Comparison of ENCODE assay signal across 17 cellular contexts in genomic region chr14:37122288-37122687, GRCh38. TPM values are rescaled to one million over a fixed set of nuclear protein-coding genes. Genes with fewer than 3 reads are reported as not detected.
A peak's percentile ranks its signal among the peaks of the same experiment; 100 is the strongest.
DNase-seq lines count a peak whose midpoint lies in the region; ATAC-seq and TF ChIP-seq lines count a peak whose summit lies in the region.
"Had no signal": no experiment of that assay in that cellular context is flagged by ENCODE, and none has a peak within 500 bp of the region (broad histone marks: within the 10 kb centered on the region; RNA-seq: fewer than 3 reads in every experiment).

No MANE protein-coding gene starts in this region.

- peak overlapping the region; percentile 11 for H2AFZ ChIP-seq in HCT116 (ENCODE audit: low read depth, low read length, poor library complexity, severe bottlenecking)
- H2AFZ ChIP-seq: parathyroid adenoma had no signal

- POLR2A ChIA-PET in HCT116 (lab: Charles Lee), result no interaction called here

- peaks cover 0 to 5% of the 10 kb centered on the region in 2 experiments; a peak in 1 of 4 replicates for H3K9me3 ChIP-seq in HCT116 (ENCODE audit: control insufficient read depth in 1 of 2, insufficient read depth in 1 of 2, low read depth in 1 of 2, low read length in 2 of 2)
- H3K9me3 ChIP-seq in RWPE2 (ENCODE audit: severe bottlenecking), result no peaks in the 10 kb centered on the region
- no peaks in the 10 kb centered on the region for H3K9me3 ChIP-seq in thoracic aorta

- no peak overlapping the region for H3K4me3 Mint-ChIP-seq in activated T-helper 17 cell treated with anti-CD3 and anti-CD28 coated beads, Interleukin-2, amount 50 U/mL, for 72 hours
- H3K4me3 Mint-ChIP-seq: activated T-helper 1 cell treated with anti-CD3 and anti-CD28 coated beads, Interleukin-12 subunit alpha, Interleukin-12 subunit beta, Interleukin-2, Interleukin-4 antibody, amounts not matched to agents 30 ng/mL and 10 ng/mL and 1 ng/mL, durations not matched to agents 14 hours and 24 hours and 36 hours; central memory CD8-positive, alpha-beta T cell; memory B cell; stimulated activated naive CD8-positive, alpha-beta T cell treated with anti-CD3 and anti-CD28 coated beads, Interleukin-15, amount 100 ng/mL, for 72 hours had no signal

- BruUV-seq in HCT116 (replicated peaks; lab: Mats Ljungman, UMichigan), result no TSS peak

- TF ChIP-seq RAD21 in HCT116 (IDR thresholded peaks at IDR 0.05; ENCODE audit: low read depth), result no peak

- ATAC-seq in HCT116 (peak; percentile 75; the same call in 1 of the 2 replicates), RWPE2 (ENCODE audit: low read depth) (peak; percentile 98), foreskin keratinocyte (peak; percentile 97), thoracic aorta (ENCODE audit: insufficient number of reproducible peaks, low FRiP score, low read depth) (peak; percentile 37)
- ATAC-seq in activated T-helper 17 cell treated with anti-CD3 and anti-CD28 coated beads, Interleukin-2, amount 50 U/mL, for 72 hours (replicated peaks), result no peak
- ATAC-seq: stimulated activated naive CD8-positive, alpha-beta T cell treated with anti-CD3 and anti-CD28 coated beads, Interleukin-15, amount 100 ng/mL, for 72 hours had no signal

- no peaks in the 10 kb centered on the region for H3K9me2 ChIP-seq in HCT116 (ENCODE audit: insufficient read depth)

- H3K79me2 ChIP-seq in HCT116 (ENCODE audit: insufficient read depth, low read length), result no peaks in the 10 kb centered on the region
- H3K79me2 ChIP-seq: parathyroid adenoma had no signal

- no peaks in the 10 kb centered on the region for H3K36me3 Mint-ChIP-seq in activated T-helper 17 cell treated with anti-CD3 and anti-CD28 coated beads, Interleukin-2, amount 50 U/mL, for 72 hours (ENCODE audit: low read depth)
- H3K36me3 Mint-ChIP-seq: memory B cell had no signal

- no peaks in the 10 kb centered on the region for H3K9me3 Mint-ChIP-seq in activated T-helper 17 cell treated with anti-CD3 and anti-CD28 coated beads, Interleukin-2, amount 50 U/mL, for 72 hours
- H3K9me3 Mint-ChIP-seq: central memory CD8-positive, alpha-beta T cell; memory B cell; stimulated activated naive CD8-positive, alpha-beta T cell treated with anti-CD3 and anti-CD28 coated beads, Interleukin-15, amount 100 ng/mL, for 72 hours had no signal

- peak; percentile 12 for DNase-seq in HCT116 (ENCODE audit: low read depth, low spot score)
- no peak for DNase-seq in RWPE2 (ENCODE audit: low spot score)
- peak; percentile 89 to 93 for DNase-seq in foreskin keratinocyte
- DNase-seq in thoracic aorta (ENCODE audit: low spot score), result no peak
- DNase-seq in erythroblast (lab: John Stamatoyannopoulos, UW), result no peak
- DNase-seq in NCI-H446 treated with DMSO at 0.1 percent for 48 hours (lab: John Stamatoyannopoulos, UW), result no peak
- DNase-seq: activated CD4-positive, alpha-beta T cell treated with anti-CD3 and anti-CD28 coated beads for 48 hours; DMS79; NCI-H1105 treated with DMSO at 0.1 percent for 48 hours; NCI-H526 treated with DMSO at 0.1 percent for 48 hours; stimulated activated CD4-positive, alpha-beta T cell treated with anti-CD3 and anti-CD28 coated beads, Interleukin-4, amount 100 ng/mL, for 24 hours; stimulated activated naive CD8-positive, alpha-beta T cell treated with anti-CD3 and anti-CD28 coated beads, Interleukin-15, amount 100 ng/mL, for 72 hours had no signal

- no peaks in the 10 kb centered on the region for H3K27me3 Mint-ChIP-seq in activated T-helper 17 cell treated with anti-CD3 and anti-CD28 coated beads, Interleukin-2, amount 50 U/mL, for 72 hours
- H3K27me3 Mint-ChIP-seq: central memory CD8-positive, alpha-beta T cell; memory B cell; stimulated activated naive CD8-positive, alpha-beta T cell treated with anti-CD3 and anti-CD28 coated beads, Interleukin-15, amount 100 ng/mL, for 72 hours had no signal

- peaks cover 0 to 14% of the 10 kb centered on the region in 2 experiments; a peak in 2 of 4 replicates for H3K4me1 ChIP-seq in HCT116 (ENCODE audit: control insufficient read depth in 1 of 2, insufficient read depth in 2 of 2, low read length in 2 of 2)
- H3K4me1 ChIP-seq in RWPE2 (ENCODE audit: insufficient read depth, poor library complexity, severe bottlenecking), result peaks cover 28% of the 10 kb centered on the region
- peaks cover 8% of the 10 kb centered on the region for H3K4me1 ChIP-seq in foreskin keratinocyte
- H3K4me1 ChIP-seq in thoracic aorta (ENCODE audit: control insufficient read depth in 1 of 2, low read depth in 2 of 2), result peaks cover 15 to 18% of the 10 kb centered on the region in 2 donors
- H3K4me1 ChIP-seq: parathyroid adenoma had no signal

- no peak overlapping the region for H3K27ac Mint-ChIP-seq in activated T-helper 17 cell treated with anti-CD3 and anti-CD28 coated beads, Interleukin-2, amount 50 U/mL, for 72 hours
- H3K27ac Mint-ChIP-seq: activated T-helper 1 cell treated with anti-CD3 and anti-CD28 coated beads, Interleukin-12 subunit alpha, Interleukin-12 subunit beta, Interleukin-2, Interleukin-4 antibody, amounts not matched to agents 30 ng/mL and 10 ng/mL and 1 ng/mL, durations not matched to agents 14 hours and 24 hours and 36 hours; memory B cell; stimulated activated naive CD8-positive, alpha-beta T cell treated with anti-CD3 and anti-CD28 coated beads, Interleukin-15, amount 100 ng/mL, for 72 hours had no signal

- no peaks in the 10 kb centered on the region for H4K20me1 ChIP-seq in HCT116 (ENCODE audit: insufficient read depth)

- H3K27ac ChIP-seq in HCT116 (ENCODE audit: low read depth, low read length), result no peak overlapping the region
- peak overlapping the region; percentile 54 for H3K27ac ChIP-seq in RWPE2 (ENCODE audit: poor library complexity, severe bottlenecking)
- H3K27ac ChIP-seq in foreskin keratinocyte, result no peak overlapping the region
- H3K27ac ChIP-seq in thoracic aorta, result peak overlapping the region in 1 of 2 donors; percentile 48
- H3K27ac ChIP-seq: parathyroid adenoma had no signal

- H3K27me3 ChIP-seq in HCT116 (ENCODE audit: insufficient read depth, low read length) (no peaks in the 10 kb centered on the region), RWPE2 (ENCODE audit: insufficient read depth, poor library complexity, severe bottlenecking) (no peaks in the 10 kb centered on the region), foreskin keratinocyte (no peaks in the 10 kb centered on the region), thoracic aorta (replicated peaks; ENCODE audit: insufficient read depth) (no peaks in the 10 kb centered on the region)

- CTCF ChIA-PET in HCT116 (lab: Charles Lee), result no interaction called here

- intact Hi-C loops in HCT116 (cut with micrococcal nuclease), result no loop called here

- H3K36me3 ChIP-seq in HCT116 (ENCODE audit: control insufficient read depth in 1 of 2, insufficient read depth in 2 of 2, low read length in 2 of 2) (no peaks in the 10 kb centered on the region), RWPE2 (ENCODE audit: low read depth) (no peaks in the 10 kb centered on the region), thoracic aorta (no peaks in the 10 kb centered on the region)

- TF ChIP-seq POLR2A in HCT116 (IDR thresholded peaks at IDR 0.05; ENCODE audit: borderline replicate concordance, extremely low read depth, insufficient read depth, insufficient read length), result no peak
- no peak for TF ChIP-seq POLR2A in erythroblast (IDR thresholded peaks at IDR 0.05; ENCODE audit: low read length)

- no peaks in the 10 kb centered on the region for H3K4me1 Mint-ChIP-seq in activated T-helper 17 cell treated with anti-CD3 and anti-CD28 coated beads, Interleukin-2, amount 50 U/mL, for 72 hours
- H3K4me1 Mint-ChIP-seq: central memory CD8-positive, alpha-beta T cell; memory B cell; stimulated activated naive CD8-positive, alpha-beta T cell treated with anti-CD3 and anti-CD28 coated beads, Interleukin-15, amount 100 ng/mL, for 72 hours had no signal

- RAD21 ChIA-PET in HCT116 (lab: Charles Lee; ENCODE audit: low non-redundant PET in 1 of 2, low total read pairs in 2 of 2, uncharacterized antibody in 2 of 2, unreplicated experiment in 2 of 2), result no interaction called here

- TF ChIP-seq CTCF in HCT116 (IDR thresholded peaks at IDR 0.05 in 2 of 3, conservative IDR thresholded peaks at IDR 0.05 in 1 of 3; ENCODE audit: borderline replicate concordance in 1 of 3, insufficient read depth in 1 of 3, low read depth in 2 of 3, low read length in 2 of 3) (no peak), RWPE2 (IDR thresholded peaks at IDR 0.05; ENCODE audit: poor library complexity, severe bottlenecking) (no peak), foreskin keratinocyte (conservative IDR thresholded peaks at IDR 0.05) (no peak), thoracic aorta (IDR thresholded peaks at IDR 0.05) (no peak)

- no peak overlapping the region for H3K4me3 ChIP-seq in HCT116 (replicated peaks in 1 of 2; ENCODE audit: low read depth in 1 of 2, low read length in 2 of 2)
- no peak overlapping the region for H3K4me3 ChIP-seq in RWPE2 (ENCODE audit: severe bottlenecking)
- H3K4me3 ChIP-seq in thoracic aorta, result no peak overlapping the region

- peak overlapping the region; percentile 29; the same call in 1 of the 2 replicates for H3K4me2 ChIP-seq in HCT116 (ENCODE audit: low read length)

- no peak overlapping the region for H3K9ac ChIP-seq in HCT116 (ENCODE audit: low read length)
- H3K9ac ChIP-seq: parathyroid adenoma had no signal

TF ChIP-seq in HCT116, 20 proteins besides CTCF, POLR2A, EP300 and RAD21 (continues in another document):
- TF ChIP-seq CBX3 (IDR thresholded peaks at IDR 0.05; ENCODE audit: low read depth), result no peak
- TF ChIP-seq CEBPB (IDR thresholded peaks at IDR 0.05; ENCODE audit: low read depth), result no peak
- TF ChIP-seq EZH2phosphoT487 (IDR thresholded peaks at IDR 0.05; ENCODE audit: borderline replicate concordance), result no peak
- no peak for TF ChIP-seq POLR2AphosphoS5 (IDR thresholded peaks at IDR 0.05; ENCODE audit: low read depth, low read length)

RNA-seq across cellular contexts. Expression of gene SLC25A21, which starts 50.1 kb away (rescaled TPM):
- 3.5 TPM for total RNA-seq in HCT116 (2021; ENCODE audit: unreplicated experiment)
- 0.55 and 1.1 TPM in 2 replicates for polyA plus RNA-seq in HCT116 (2012)
- 0.24 and 0.25 TPM in 2 replicates for total RNA-seq in foreskin keratinocyte
- 0.18 and 0.38 TPM in 2 replicates for polyA plus RNA-seq in foreskin keratinocyte
- total RNA-seq in thoracic aorta, result 1 to 10 TPM in 1 of 2 donors, not detected in 1; 1.2 TPM
- total RNA-seq in activated T-helper 17 cell treated with anti-CD3 and anti-CD28 coated beads, Interleukin-2, amount 50 U/mL, for 72 hours, result not detected
- total RNA-seq: activated T-helper 1 cell treated with anti-CD3 and anti-CD28 coated beads, Interleukin-12 subunit alpha, Interleukin-12 subunit beta, Interleukin-2, Interleukin-4 antibody, amounts not matched to agents 30 ng/mL and 10 ng/mL and 1 ng/mL, durations not matched to agents 14 hours and 24 hours and 36 hours had no signal

Comparison
In these comparisons a context has a peak if more than half of its experiments do, and no peak if none do; other contexts are left out.
1. DNase-seq: peak in HCT116 (single experiment) and foreskin keratinocyte (2 of 2); none in RWPE2 (single experiment), thoracic aorta (single experiment), erythroblast (0 of 2) and NCI-H446 treated with DMSO at 0.1 percent for 48 hours (single experiment).